In the genomic region with DNA sequence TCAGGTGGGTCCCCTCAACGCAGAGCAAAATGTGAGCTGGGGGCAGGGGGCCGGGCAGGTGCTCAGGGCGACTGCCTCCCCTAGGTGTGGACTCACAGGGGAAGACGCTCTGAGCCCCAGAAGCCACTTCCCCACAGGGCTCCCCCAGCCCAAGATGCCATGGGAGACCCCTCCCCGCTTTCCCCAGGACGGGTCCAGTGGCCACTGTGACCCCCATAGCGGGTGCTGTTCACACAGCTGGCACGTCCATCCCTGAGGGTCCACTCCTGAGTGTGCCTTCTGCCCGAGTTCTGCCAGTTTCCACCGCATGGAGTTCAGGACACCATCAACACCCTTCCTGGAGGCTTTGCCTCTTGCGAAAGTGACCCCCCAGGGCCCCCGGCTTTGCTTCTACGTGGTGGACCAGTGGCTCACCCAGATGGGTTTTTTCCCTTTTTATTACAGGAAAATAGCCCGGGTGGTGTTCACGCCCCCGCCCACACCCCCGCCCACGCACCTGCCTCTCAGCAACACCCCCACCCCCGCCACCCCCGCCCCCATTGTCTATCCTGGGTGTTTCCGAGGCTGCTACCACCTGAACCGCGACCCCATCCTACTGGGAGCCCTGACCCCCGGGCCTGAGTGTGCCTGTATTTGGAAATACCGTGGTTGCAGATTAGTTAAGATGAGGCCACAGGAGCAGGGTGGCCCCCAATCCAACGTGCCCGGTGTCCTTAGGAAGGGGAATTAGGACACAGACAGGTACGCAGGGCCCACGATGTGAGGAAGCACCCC, we compare ENCODE assay signal across 10 cellular contexts. TPM values are rescaled to one million over a fixed set of nuclear protein-coding genes. Genes with fewer than 3 reads are reported as not detected.
A peak's percentile ranks its signal among the peaks of the same experiment; 100 is the strongest.
DNase-seq lines count a peak whose midpoint lies in the region; ATAC-seq and TF ChIP-seq lines count a peak whose summit lies in the region.
"Had no signal": no experiment of that assay in that cellular context is flagged by ENCODE, and none has a peak within 500 bp of the region (broad histone marks: within the 10 kb centered on the region; RNA-seq: fewer than 3 reads in every experiment).

No MANE protein-coding gene starts in this region.

- in situ Hi-C loops in brain microvascular endothelial cell (cut with HindIII; ENCODE audit: low pct_ligation_motif_present, low sequenced_read_pairs): no loop called here

- no peak overlapping the region for H3K4me3 ChIP-seq in brain microvascular endothelial cell (ENCODE audit: low read depth, low read length)

- no peaks in the 10 kb centered on the region for H3K27me3 ChIP-seq in brain microvascular endothelial cell (replicated peaks)

- peak; percentile 2 for ATAC-seq in HG03097 (IDR thresholded peaks at IDR 0.05; ENCODE audit: low FRiP score, unreplicated experiment)
- peak; percentile 12 for ATAC-seq in activated CD8-positive, alpha-beta T cell treated with anti-CD3 and anti-CD28 coated beads, Interleukin-2, amount 10 ng/mL, durations not matched to agents 7 days and 5 days
- no peak for ATAC-seq in left ventricle myocardium superior
- ATAC-seq in stimulated activated naive B cell treated with anti-CD40 and anti-IgM and Interleukin-4, amounts not matched to agents 10 μg/mL and 1 μg/mL and 100 μg/mL, for 72 hours (replicated peaks): peak; percentile 11 to 12
- ATAC-seq in HG02678 (IDR thresholded peaks at IDR 0.05; ENCODE audit: unreplicated experiment): no peak
- no peak for ATAC-seq in HG02588 (IDR thresholded peaks at IDR 0.05; ENCODE audit: unreplicated experiment)

- H3K36me3 ChIP-seq in brain microvascular endothelial cell (replicated peaks): no peaks in the 10 kb centered on the region

- intact Hi-C loops in left ventricle myocardium superior (cut with micrococcal nuclease): no loop called here

- DNase-seq in activated CD8-positive, alpha-beta T cell treated with anti-CD3 and anti-CD28 coated beads, Interleukin-2, amount 10 ng/mL, durations not matched to agents 7 days and 5 days: peak; percentile 51
- DNase-seq in left ventricle myocardium superior: peak; percentile 28
- no peak for DNase-seq in stimulated activated naive B cell treated with anti-CD40 and anti-IgM and Interleukin-4, amounts not matched to agents 10 μg/mL and 1 μg/mL and 100 μg/mL, for 72 hours
- no peak for DNase-seq in brain microvascular endothelial cell
- no peak for DNase-seq in NCI-H1417 treated with DMSO at 0.1 percent for 48 hours (lab: John Stamatoyannopoulos, UW)

- peak overlapping the region; percentile 83 for H3K4me3 Mint-ChIP-seq in activated CD8-positive, alpha-beta T cell treated with anti-CD3 and anti-CD28 coated beads, Interleukin-2, amount 10 ng/mL, durations not matched to agents 7 days and 5 days
- peak overlapping the region; percentile 86 to 89 for H3K4me3 Mint-ChIP-seq in stimulated activated naive B cell treated with anti-CD40 and anti-IgM and Interleukin-4, amounts not matched to agents 10 μg/mL and 1 μg/mL and 100 μg/mL, for 72 hours
- H3K4me3 Mint-ChIP-seq: brain had no signal

- H3K27ac ChIP-seq in brain microvascular endothelial cell: no peak overlapping the region
- H3K27ac ChIP-seq: parathyroid adenoma had no signal

- H3K9me3 Mint-ChIP-seq in activated CD8-positive, alpha-beta T cell treated with anti-CD3 and anti-CD28 coated beads, Interleukin-2, amount 10 ng/mL, durations not matched to agents 7 days and 5 days (ENCODE audit: insufficient read depth): no peaks in the 10 kb centered on the region
- no peaks in the 10 kb centered on the region for H3K9me3 Mint-ChIP-seq in stimulated activated naive B cell treated with anti-CD40 and anti-IgM and Interleukin-4, amounts not matched to agents 10 μg/mL and 1 μg/mL and 100 μg/mL, for 72 hours
- H3K9me3 Mint-ChIP-seq: brain had no signal

- H3K27me3 Mint-ChIP-seq in activated CD8-positive, alpha-beta T cell treated with anti-CD3 and anti-CD28 coated beads, Interleukin-2, amount 10 ng/mL, durations not matched to agents 7 days and 5 days (ENCODE audit: low read depth): no peaks in the 10 kb centered on the region
- no peaks in the 10 kb centered on the region for H3K27me3 Mint-ChIP-seq in stimulated activated naive B cell treated with anti-CD40 and anti-IgM and Interleukin-4, amounts not matched to agents 10 μg/mL and 1 μg/mL and 100 μg/mL, for 72 hours
- H3K27me3 Mint-ChIP-seq: brain had no signal

- H3K36me3 Mint-ChIP-seq in activated CD8-positive, alpha-beta T cell treated with anti-CD3 and anti-CD28 coated beads, Interleukin-2, amount 10 ng/mL, durations not matched to agents 7 days and 5 days (ENCODE audit: low read depth): peaks cover 6% of the 10 kb centered on the region
- H3K36me3 Mint-ChIP-seq in stimulated activated naive B cell treated with anti-CD40 and anti-IgM and Interleukin-4, amounts not matched to agents 10 μg/mL and 1 μg/mL and 100 μg/mL, for 72 hours: peaks cover 22 to 45% of the 10 kb centered on the region in 2 donors
- H3K36me3 Mint-ChIP-seq: brain had no signal

- POLR2A ChIA-PET in activated CD8-positive, alpha-beta T cell treated with anti-CD3 and anti-CD28 coated beads, Interleukin-2, amount 10 ng/mL, durations not matched to agents 7 days and 5 days (lab: Charles Lee): interaction anchor here (1.1 to 1.8 kb wide), 6 partner anchors 13 to 52 kb away, joined by 3 to 23 read pairs (median 8); a partner anchor contains a TSS

- H3K27ac Mint-ChIP-seq in activated CD8-positive, alpha-beta T cell treated with anti-CD3 and anti-CD28 coated beads, Interleukin-2, amount 10 ng/mL, durations not matched to agents 7 days and 5 days: peak overlapping the region; percentile 96
- peak overlapping the region; percentile 98 for H3K27ac Mint-ChIP-seq in stimulated activated naive B cell treated with anti-CD40 and anti-IgM and Interleukin-4, amounts not matched to agents 10 μg/mL and 1 μg/mL and 100 μg/mL, for 72 hours
- H3K27ac Mint-ChIP-seq: brain had no signal

- CTCF ChIA-PET in activated CD8-positive, alpha-beta T cell treated with anti-CD3 and anti-CD28 coated beads, Interleukin-2, amount 10 ng/mL, durations not matched to agents 7 days and 5 days (lab: Charles Lee): interaction anchor here (1.0 to 2.6 kb wide), 5 partner anchors 12 to 143 kb away, joined by 3 to 12 read pairs (median 5); no protein-coding TSS in a partner anchor

- H3K4me1 Mint-ChIP-seq in activated CD8-positive, alpha-beta T cell treated with anti-CD3 and anti-CD28 coated beads, Interleukin-2, amount 10 ng/mL, durations not matched to agents 7 days and 5 days (ENCODE audit: low read depth): peaks cover 46% of the 10 kb centered on the region
- peaks cover 39 to 61% of the 10 kb centered on the region in 2 donors for H3K4me1 Mint-ChIP-seq in stimulated activated naive B cell treated with anti-CD40 and anti-IgM and Interleukin-4, amounts not matched to agents 10 μg/mL and 1 μg/mL and 100 μg/mL, for 72 hours
- H3K4me1 Mint-ChIP-seq: brain had no signal

- TF ChIP-seq CTCF in brain microvascular endothelial cell (IDR thresholded peaks at IDR 0.05; ENCODE audit: low read depth, low read length, missing control alignments): no peak

RNA-seq across cellular contexts. Expression of a gene that starts 32.0 kb away (rescaled TPM):
- 10 to 100 TPM; 24.2 to 28.6 TPM for total RNA-seq in activated CD8-positive, alpha-beta T cell treated with anti-CD3 and anti-CD28 coated beads, Interleukin-2, amount 10 ng/mL, durations not matched to agents 7 days and 5 days
- 10.2 TPM for total RNA-seq in left ventricle myocardium superior

RNA-seq across cellular contexts. Expression of a gene that starts 46.2 kb away (rescaled TPM):
- 10 to 100 TPM; 32.2 to 38.3 TPM for total RNA-seq in activated CD8-positive, alpha-beta T cell treated with anti-CD3 and anti-CD28 coated beads, Interleukin-2, amount 10 ng/mL, durations not matched to agents 7 days and 5 days
- 20.6 TPM for total RNA-seq in left ventricle myocardium superior

RNA-seq across cellular contexts. Expression of a gene that starts 52.8 kb away (rescaled TPM):
- 10 to 100 TPM; 16.8 to 18.2 TPM for total RNA-seq in activated CD8-positive, alpha-beta T cell treated with anti-CD3 and anti-CD28 coated beads, Interleukin-2, amount 10 ng/mL, durations not matched to agents 7 days and 5 days
- total RNA-seq in left ventricle myocardium superior: 9.6 TPM

Comparison
In these comparisons a context has a peak if more than half of its experiments do, and no peak if none do; other contexts are left out.
1. ATAC-seq: peak in HG03097 (single experiment), activated CD8-positive, alpha-beta T cell treated with anti-CD3 and anti-CD28 coated beads, Interleukin-2, amount 10 ng/mL, durations not matched to agents 7 days and 5 days (single experiment) and stimulated activated naive B cell treated with anti-CD40 and anti-IgM and Interleukin-4, amounts not matched to agents 10 μg/mL and 1 μg/mL and 100 μg/mL, for 72 hours (2 of 2); none in left ventricle myocardium superior (single experiment), HG02678 (single experiment) and HG02588 (single experiment).
2. DNase-seq: peak in activated CD8-positive, alpha-beta T cell treated with anti-CD3 and anti-CD28 coated beads, Interleukin-2, amount 10 ng/mL, durations not matched to agents 7 days and 5 days (single experiment) and left ventricle myocardium superior (single experiment); none in stimulated activated naive B cell treated with anti-CD40 and anti-IgM and Interleukin-4, amounts not matched to agents 10 μg/mL and 1 μg/mL and 100 μg/mL, for 72 hours (single experiment), brain microvascular endothelial cell (single experiment) and NCI-H1417 treated with DMSO at 0.1 percent for 48 hours (single experiment).